In genomic region chr9:5446451-5447236, GRCh38 we compare ENCODE assay signal across 16 cellular contexts. TPM values are rescaled to one million over a fixed set of nuclear protein-coding genes. Genes with fewer than 3 reads are reported as not detected.
DNase-seq lines count a peak whose midpoint lies in the region; ATAC-seq and TF ChIP-seq lines count a peak whose summit lies in the region.
"Had no signal": no experiment of that assay in that cellular context is flagged by ENCODE, and none has a peak within 500 bp of the region (broad histone marks: within the 10 kb centered on the region; RNA-seq: fewer than 3 reads in every experiment).

No MANE protein-coding gene starts in this region.

- DNase-seq in A172 (ENCODE audit: low spot score) (peak; percentile 60), EL (peak; percentile 56), NCI-H1105 treated with DMSO at 0.1 percent for 48 hours (lab: John Stamatoyannopoulos, UW) (no peak), Kasumi-1 (lab: John Stamatoyannopoulos, UW) (no peak), GM03348 (ENCODE audit: low spot score) (no peak)
- DNase-seq in activated naive CD8-positive, alpha-beta T cell treated with anti-CD3 and anti-CD28 coated beads, Interleukin-2, amount 50 U/mL, for 24 hours, result no peak
- DNase-seq: CD4-positive, CD25-positive, alpha-beta regulatory T cell; effector memory CD4-positive, alpha-beta T cell; H7; kidney glomerular epithelial cell; naive B cell; NCI-H1092 treated with DMSO at 0.1 percent for 48 hours; NCI-H524 treated with DMSO at 0.1 percent for 48 hours; stimulated activated CD4-positive, alpha-beta T cell treated with anti-CD3 and anti-CD28 coated beads, Interleukin-4, amount 100 ng/mL, for 4 hours had no signal

- H3K79me2 ChIP-seq in OCI-LY3 (ENCODE audit: low read length), result peaks cover 4% of the 10 kb centered on the region; the same call in 1 of the 2 replicates

- H3K4me1 Mint-ChIP-seq in activated naive CD8-positive, alpha-beta T cell treated with anti-CD3 and anti-CD28 coated beads, Interleukin-2, amount 50 U/mL, for 24 hours, result peaks cover 63% of the 10 kb centered on the region

- peak overlapping the region; percentile 9 for H3K4me3 Mint-ChIP-seq in activated naive CD8-positive, alpha-beta T cell treated with anti-CD3 and anti-CD28 coated beads, Interleukin-2, amount 50 U/mL, for 24 hours

- H3K27me3 Mint-ChIP-seq in activated naive CD8-positive, alpha-beta T cell treated with anti-CD3 and anti-CD28 coated beads, Interleukin-2, amount 50 U/mL, for 24 hours, result no peaks in the 10 kb centered on the region
- H3K27me3 Mint-ChIP-seq: naive B cell had no signal

- no peaks in the 10 kb centered on the region for H3K27me3 ChIP-seq in OCI-LY3 (ENCODE audit: low read depth, low read length)

- ATAC-seq in activated naive CD8-positive, alpha-beta T cell treated with anti-CD3 and anti-CD28 coated beads, Interleukin-2, amount 50 U/mL, for 24 hours, result peak; percentile 26
- ATAC-seq in GM18519 (IDR thresholded peaks at IDR 0.05; ENCODE audit: low FRiP score, unreplicated experiment), result no peak

- H2AFZ ChIP-seq in OCI-LY3 (ENCODE audit: low read depth, low read length), result no peak overlapping the region

- no peaks in the 10 kb centered on the region for H3K36me3 ChIP-seq in OCI-LY3 (replicated peaks; ENCODE audit: low read depth, low read length)

- no peak overlapping the region for H3K27ac ChIP-seq in OCI-LY3 (ENCODE audit: low read length)

- H4K20me1 ChIP-seq in OCI-LY3 (ENCODE audit: insufficient read depth, low read length), result no peaks in the 10 kb centered on the region

- H3K4me1 ChIP-seq in OCI-LY3 (ENCODE audit: low read length), result peaks cover 58% of the 10 kb centered on the region

- peaks cover 8% of the 10 kb centered on the region for H3K9me3 Mint-ChIP-seq in activated naive CD8-positive, alpha-beta T cell treated with anti-CD3 and anti-CD28 coated beads, Interleukin-2, amount 50 U/mL, for 24 hours
- H3K9me3 Mint-ChIP-seq: naive B cell had no signal

- no peaks in the 10 kb centered on the region for H3K9me3 ChIP-seq in OCI-LY3 (ENCODE audit: insufficient read depth, low read length)

- peak overlapping the region; percentile 92 for H3K27ac Mint-ChIP-seq in activated naive CD8-positive, alpha-beta T cell treated with anti-CD3 and anti-CD28 coated beads, Interleukin-2, amount 50 U/mL, for 24 hours

- peak overlapping the region; percentile 82; the same call in 1 of the 2 replicates for H3K4me2 ChIP-seq in OCI-LY3 (ENCODE audit: low read length)

- H3K36me3 Mint-ChIP-seq in activated naive CD8-positive, alpha-beta T cell treated with anti-CD3 and anti-CD28 coated beads, Interleukin-2, amount 50 U/mL, for 24 hours (ENCODE audit: low read depth), result peaks cover 2% of the 10 kb centered on the region
- H3K36me3 Mint-ChIP-seq: CD4-positive, CD25-positive, alpha-beta regulatory T cell; naive B cell had no signal

- peak; percentile 10; the same call in 1 of the 2 replicates for TF ChIP-seq CTCF in OCI-LY3 (IDR thresholded peaks at IDR 0.05; ENCODE audit: low read depth, low read length)

- H3K4me3 ChIP-seq in OCI-LY3 (ENCODE audit: low read length), result no peak overlapping the region

- no peak overlapping the region for H3K9ac ChIP-seq in OCI-LY3 (ENCODE audit: low read length)

RNA-seq across cellular contexts. Expression of gene CD274, which starts 3.7 kb away (rescaled TPM):
- 1.4 and 2.2 TPM in 2 replicates for total RNA-seq in A172 (2014; rRNA removed; shearing (Covaris generic))
- total RNA-seq: H7 had no signal

RNA-seq across cellular contexts. Expression of gene PLGRKT, which starts 8.9 kb away (rescaled TPM):
- 11.5 and 25.2 TPM in 2 replicates for total RNA-seq in A172 (2014; rRNA removed; shearing (Covaris generic))

Comparison
In these comparisons a context has a peak if more than half of its experiments do, and no peak if none do; other contexts are left out.
1. DNase-seq: peak in A172 (single experiment) and EL (single experiment); none in activated naive CD8-positive, alpha-beta T cell treated with anti-CD3 and anti-CD28 coated beads, Interleukin-2, amount 50 U/mL, for 24 hours (single experiment), NCI-H1105 treated with DMSO at 0.1 percent for 48 hours (single experiment), Kasumi-1 (0 of 2) and GM03348 (single experiment).